In genomic region chr20:61479433-61479832, GRCh38 we compare ENCODE assay signal across 2 cellular contexts.
DNase-seq lines count a peak whose midpoint lies in the region; ATAC-seq, FAIRE-seq and TF ChIP-seq lines count a peak whose summit lies in the region.
"Not testable (repeated sequence)": the region's sequence is repeated elsewhere in the genome, so short reads cannot be mapped to it uniquely, and the experiment has no call there.

No MANE protein-coding gene starts in this region.

- H3K9me1 ChIP-seq in K562 (ENCODE audit: control insufficient read depth, insufficient read depth, low read length), result not testable (repeated sequence)

- DNase-seq in K562 (ENCODE audit: extremely low read depth in 1 of 4, low spot score in 3 of 4), result not testable (repeated sequence)

- not testable (repeated sequence) for BruUV-seq in K562 (replicated peaks; lab: Mats Ljungman, UMichigan)

- H3K9me3 ChIP-seq in HEK293 (ENCODE audit: control insufficient read depth, insufficient read depth, low read depth, low read length); K562 (replicated peaks; ENCODE audit: control insufficient read depth, insufficient read depth, low read depth, low read length): not testable (repeated sequence)

- TF ChIP-seq POLR2A in K562 (conservative IDR thresholded peaks at IDR 0.05), result not testable (repeated sequence)

- not testable (repeated sequence) for H3K79me2 ChIP-seq in K562 (ENCODE audit: control insufficient read depth, insufficient read depth, low read length)

- H3K27ac ChIP-seq in HEK293 (ENCODE audit: extremely low read depth, low read depth, low read length); K562 (ENCODE audit: extremely low read depth, low read depth, low read length): not testable (repeated sequence)

- CTCF ChIA-PET in HEK293 (lab: Yijun Ruan, JAX); K562 (lab: Yijun Ruan, JAX; ENCODE audit: low intra/inter-chr PET ratio): not testable (repeated sequence)

- TF ChIP-seq RAD21 in K562 (CRISPR knock-in tag; conservative IDR thresholded peaks at IDR 0.05 in 1 of 2, IDR thresholded peaks at IDR 0.05 in 1 of 2), result not testable (repeated sequence)

- peaks cover 0 to 21% of the 10 kb centered on the region in 2 experiments; a peak in 2 of 5 replicates for H3K27me3 ChIP-seq in K562 (ENCODE audit: control insufficient read depth in 2 of 2, insufficient read depth in 2 of 2, low read length in 2 of 2)

- not testable (repeated sequence) for H2AFZ ChIP-seq in K562 (ENCODE audit: low read depth, low read length)

- in situ Hi-C loops in K562 (cut with MboI), result not testable (repeated sequence)

- POLR2A ChIA-PET in HEK293 (lab: Yijun Ruan, JAX); K562 (lab: Yijun Ruan, JAX): not testable (repeated sequence)

- H3K4me2 ChIP-seq in K562 (ENCODE audit: insufficient read depth, low read length), result not testable (repeated sequence)

- H3K36me3 ChIP-seq in HEK293 (ENCODE audit: control insufficient read depth in 2 of 2, insufficient read depth in 1 of 2, low read length in 2 of 2); K562 (ENCODE audit: control insufficient read depth, insufficient read depth, low read length): not testable (repeated sequence)

- not testable (repeated sequence) for H4K20me1 ChIP-seq in K562 (replicated peaks; ENCODE audit: control insufficient read depth, insufficient read depth, low read length)

- H3K9ac ChIP-seq in K562 (ENCODE audit: insufficient read depth in 1 of 2, low read depth in 2 of 2, low read length in 2 of 2), result not testable (repeated sequence)

- not testable (repeated sequence) for H3K4me3 ChIP-seq in HEK293 (ENCODE audit: low read depth, low read length); K562

- intact Hi-C loops in K562 (cut with micrococcal nuclease), result not testable (repeated sequence)

- not testable (repeated sequence) for TF ChIP-seq CTCF in HEK293 (tag by site-specific recombination; IDR thresholded peaks at IDR 0.05); K562 (IDR thresholded peaks at IDR 0.05 in 2 of 3, conservative IDR thresholded peaks at IDR 0.05 in 1 of 3; ENCODE audit: insufficient read depth in 2 of 3, low read depth in 1 of 3, low read length in 3 of 3)

- H3K4me1 ChIP-seq in HEK293 (ENCODE audit: control insufficient read depth, insufficient read depth, low read length); K562 (replicated peaks in 1 of 2; ENCODE audit: control insufficient read depth in 2 of 2, insufficient read depth in 2 of 2, low read length in 2 of 2): not testable (repeated sequence)

- ATAC-seq in K562, result not testable (repeated sequence)

- WGBS in K562 (ENCODE audit: insufficient coverage, low coverage, missing lambda C conversion rate), result 6% methylated on average over 3 of the region's 4 CpGs

- FAIRE-seq in K562 (lab: Jason Lieb, UNC), result not testable (repeated sequence)

- not testable (repeated sequence) for TF ChIP-seq EP300 in K562 (IDR thresholded peaks at IDR 0.05; ENCODE audit: low read length)

TF ChIP-seq in HEK293, 187 proteins besides CTCF, POLR2A, EP300 and RAD21:
- peak; percentile 78 for TF ChIP-seq ZNF146 (tag by site-specific recombination; IDR thresholded peaks at IDR 0.05)

TF ChIP-seq in K562, 482 proteins besides CTCF, POLR2A, EP300 and RAD21:
- TF ChIP-seq RBM25 (IDR thresholded peaks at IDR 0.05; ENCODE audit: low read depth, low read length, severe bottlenecking), result peak; percentile 59
